20 cellular contexts compared by ENCODE assay signal in genomic region chr20:20752712-20753111, GRCh38. TPM values are rescaled to one million over a fixed set of nuclear protein-coding genes. Genes with fewer than 3 reads are reported as not detected.
DNase-seq lines count a peak whose midpoint lies in the region; ATAC-seq and TF ChIP-seq lines count a peak whose summit lies in the region.
"Had no signal": no experiment of that assay in that cellular context is flagged by ENCODE, and none has a peak within 500 bp of the region (broad histone marks: within the 10 kb centered on the region; RNA-seq: fewer than 3 reads in every experiment).

No MANE protein-coding gene starts in this region.

- intact Hi-C loops in heart left ventricle (cut with DNase I): loop anchor here in 1 of 10 donors (10.0 kb wide), 1 partner anchor 52 kb away; no protein-coding TSS in a partner anchor
- intact Hi-C loops in Right ventricle myocardium superior (cut with DNase I): no loop called here
- intact Hi-C loops in lower lobe of right lung (cut with DNase I): no loop called here

- peak; percentile 24 to 91 (median 60) for ATAC-seq in heart left ventricle
- no peak for ATAC-seq in Right ventricle myocardium superior (ENCODE audit: poor library complexity)
- ATAC-seq in lower lobe of right lung: peak in 1 of 2 donors; percentile 60
- ATAC-seq in GM21529 (IDR thresholded peaks at IDR 0.05; ENCODE audit: unreplicated experiment): no peak
- ATAC-seq: activated T-helper 17 cell treated with anti-CD3 and anti-CD28 coated beads, Interleukin-2, amount 50 U/mL, for 72 hours had no signal

- peaks cover 0 to 6% (median 0%) of the 10 kb centered on the region in 9 donors for H3K27me3 ChIP-seq in heart left ventricle
- H3K27me3 ChIP-seq in lower lobe of right lung (ENCODE audit: low read depth): no peaks in the 10 kb centered on the region
- no peaks in the 10 kb centered on the region for H3K27me3 ChIP-seq in tibial nerve

- no peak overlapping the region for H3K4me3 ChIP-seq in heart left ventricle
- H3K4me3 ChIP-seq in lower lobe of right lung: no peak overlapping the region
- no peak overlapping the region for H3K4me3 ChIP-seq in tibial nerve

- H3K27ac ChIP-seq in heart left ventricle (peak overlapping the region; percentile 0 to 82 (median 60)), lower lobe of right lung (peak overlapping the region; percentile 76), tibial nerve (peak overlapping the region in 1 of 4 donors; percentile 52)
- H3K27ac ChIP-seq: RWPE1 had no signal

- no peak for DNase-seq in heart left ventricle
- DNase-seq in Right ventricle myocardium superior: no peak
- DNase-seq in NOMO-1 treated with DMSO at 0.1 percent for 48 hours (lab: John Stamatoyannopoulos, UW; ENCODE audit: unreplicated experiment): peak; percentile 81
- DNase-seq in lower lobe of right lung: no peak
- DNase-seq in tibial nerve (ENCODE audit: low spot score in 2 of 2): no peak
- no peak for DNase-seq in NCI-H2081 treated with DMSO at 0.1 percent for 48 hours (lab: John Stamatoyannopoulos, UW)
- no peak for DNase-seq in NCI-H82 treated with DMSO at 0.1 percent for 48 hours (lab: John Stamatoyannopoulos, UW; ENCODE audit: unreplicated experiment)
- DNase-seq: activated CD4-positive, alpha-beta T cell treated with anti-CD3 and anti-CD28 coated beads for 48 hours; activated naive CD8-positive, alpha-beta T cell treated with anti-CD3 and anti-CD28 coated beads, Interleukin-2, amount 10 ng/mL, durations not matched to agents 7 days and 5 days; CD4-positive, alpha-beta T cell; HCEC 1CT; KG1; kidney; midbrain; NCI-H1105 treated with DMSO at 0.1 percent for 48 hours; NCI-H2171; SW 1271 had no signal

- TF ChIP-seq POLR2A in heart left ventricle (IDR thresholded peaks at IDR 0.05) (no peak), tibial nerve (IDR thresholded peaks at IDR 0.05) (no peak)

- H3K36me3 ChIP-seq in heart left ventricle (no peaks in the 10 kb centered on the region), lower lobe of right lung (no peaks in the 10 kb centered on the region), tibial nerve (no peaks in the 10 kb centered on the region)

- 52 to 70% (median 62%) methylated on average over 5 of the region's 5 CpGs for WGBS in heart left ventricle, 4 donors
- WGBS in tibial nerve, 2 donors: 61 to 67% methylated on average over 5 of the region's 5 CpGs

- no peak for TF ChIP-seq CTCF in heart left ventricle (IDR thresholded peaks at IDR 0.05)
- TF ChIP-seq CTCF in lower lobe of right lung (IDR thresholded peaks at IDR 0.05): no peak
- no peak for TF ChIP-seq CTCF in tibial nerve (IDR thresholded peaks at IDR 0.05)

- peaks cover 0 to 19% (median 0%) of the 10 kb centered on the region in 12 donors for H3K4me1 ChIP-seq in heart left ventricle
- H3K4me1 ChIP-seq in lower lobe of right lung: peaks cover 9% of the 10 kb centered on the region
- no peaks in the 10 kb centered on the region for H3K4me1 ChIP-seq in tibial nerve

- peaks cover 0 to 11% (median 0%) of the 10 kb centered on the region in 12 donors for H3K9me3 ChIP-seq in heart left ventricle
- peaks cover 9% of the 10 kb centered on the region for H3K9me3 ChIP-seq in lower lobe of right lung
- H3K9me3 ChIP-seq in tibial nerve: no peaks in the 10 kb centered on the region

- TF ChIP-seq EP300 in tibial nerve (IDR thresholded peaks at IDR 0.05): peak; percentile 52 to 65

RNA-seq across cellular contexts. Expression of gene RALGAPA2, which starts 40.3 kb away (rescaled TPM):
- total RNA-seq in heart left ventricle (10 to 100 TPM; 13.2 to 33.8 (median 25.4) TPM), Right ventricle myocardium superior (15.5 TPM), lower lobe of right lung (73.8 TPM), tibial nerve (10 to 100 TPM; 20.5 to 42.9 (median 29.6) TPM)
- 10 to 100 TPM in 1 of 2 donors, 1 to 10 TPM in 1; 5.6 to 19.6 TPM for polyA plus RNA-seq in heart left ventricle

Comparison
In these comparisons a context has a peak if more than half of its experiments do, and no peak if none do; other contexts are left out.
1. ATAC-seq: peak in heart left ventricle (4 of 4); none in Right ventricle myocardium superior (single experiment) and GM21529 (single experiment).